In genomic region chr7:135328526-135328925, GRCh38 we compare ENCODE assay signal across 17 cellular contexts.
A peak's percentile ranks its signal among the peaks of the same experiment; 100 is the strongest.
DNase-seq lines count a peak whose midpoint lies in the region; ATAC-seq and TF ChIP-seq lines count a peak whose summit lies in the region.
"Had no signal": no experiment of that assay in that cellular context is flagged by ENCODE, and none has a peak within 500 bp of the region (broad histone marks: within the 10 kb centered on the region; RNA-seq: fewer than 3 reads in every experiment).

No MANE protein-coding gene starts in this region.

- H3K4me1 ChIP-seq in GM23338 (ENCODE audit: insufficient read depth) = no peaks in the 10 kb centered on the region
- H3K4me1 ChIP-seq: BLaER1 treated with 17β-estradiol and CSF1 and Interleukin-3, amounts not matched to agents 10 nM and 100 nM; Caco-2 had no signal

- TF ChIP-seq CTCF in GM23338 (conservative IDR thresholded peaks at IDR 0.05; ENCODE audit: low read depth in 2 of 2) = no peak

- H4K20me1 ChIP-seq in GM23338 (replicated peaks; ENCODE audit: insufficient read depth) = no peaks in the 10 kb centered on the region
- H4K20me1 ChIP-seq: BLaER1 treated with 17β-estradiol and CSF1 and Interleukin-3, amounts not matched to agents 10 nM and 100 nM had no signal

- DNase-seq in activated CD8-positive, alpha-beta memory T cell treated with anti-CD3 and anti-CD28 coated beads, Interleukin-2, amount 50 U/mL, for 48 hours = peak; percentile 28
- no peak for DNase-seq in activated CD8-positive, alpha-beta memory T cell treated with anti-CD3 and anti-CD28 coated beads, Interleukin-2, amount 10 ng/mL, durations not matched to agents 7 days and 5 days
- no peak for DNase-seq in GM23338 (ENCODE audit: low spot score)
- DNase-seq in mesenteric fat pad (ENCODE audit: low spot score) = peak; percentile 33
- no peak for DNase-seq in substantia nigra (lab: John Stamatoyannopoulos, UW)
- DNase-seq: AML-193; Calu3; CD4-positive, alpha-beta T cell; CD8-positive, alpha-beta T cell; DMS79 treated with DMSO at 0.1 percent for 48 hours; GF-D8 had no signal

- no peak overlapping the region for H3K4me2 ChIP-seq in GM23338
- H3K4me2 ChIP-seq: A549; BLaER1 treated with 17β-estradiol and CSF1 and Interleukin-3, amounts not matched to agents 10 nM and 100 nM had no signal

- H3K4me1 Mint-ChIP-seq in activated CD8-positive, alpha-beta memory T cell treated with anti-CD3 and anti-CD28 coated beads, Interleukin-2, amount 10 ng/mL, durations not matched to agents 7 days and 5 days = no peaks in the 10 kb centered on the region
- H3K4me1 Mint-ChIP-seq in GM23338 = no peaks in the 10 kb centered on the region; the same call in 2 of the 3 replicates
- H3K4me1 Mint-ChIP-seq: B cell had no signal

- H3K9me2 ChIP-seq in GM23338 (ENCODE audit: insufficient read depth) = 0 out of 2 replicates have a peak, but pooled peaks cover 6% of the 10 kb centered on the region

- no peak for ATAC-seq in activated CD8-positive, alpha-beta memory T cell treated with anti-CD3 and anti-CD28 coated beads, Interleukin-2, amount 10 ng/mL, durations not matched to agents 7 days and 5 days
- no peak for ATAC-seq in GM23338
- ATAC-seq: A549; CD8-positive, alpha-beta T cell had no signal

- H3K9me3 Mint-ChIP-seq in activated CD8-positive, alpha-beta memory T cell treated with anti-CD3 and anti-CD28 coated beads, Interleukin-2, amount 10 ng/mL, durations not matched to agents 7 days and 5 days (ENCODE audit: low read depth) = peaks cover 2% of the 10 kb centered on the region
- peaks cover 21% of the 10 kb centered on the region for H3K9me3 Mint-ChIP-seq in GM23338

- no peak overlapping the region for H3K27ac Mint-ChIP-seq in activated CD8-positive, alpha-beta memory T cell treated with anti-CD3 and anti-CD28 coated beads, Interleukin-2, amount 10 ng/mL, durations not matched to agents 7 days and 5 days
- H3K27ac Mint-ChIP-seq in GM23338 = no peak overlapping the region
- H3K27ac Mint-ChIP-seq: B cell; CD4-positive, alpha-beta T cell; CD8-positive, alpha-beta T cell had no signal

- no peak overlapping the region for H3K4me3 Mint-ChIP-seq in activated CD8-positive, alpha-beta memory T cell treated with anti-CD3 and anti-CD28 coated beads, Interleukin-2, amount 10 ng/mL, durations not matched to agents 7 days and 5 days
- no peak overlapping the region for H3K4me3 Mint-ChIP-seq in GM23338
- H3K4me3 Mint-ChIP-seq: B cell; CD4-positive, alpha-beta T cell; CD8-positive, alpha-beta T cell had no signal

- no peaks in the 10 kb centered on the region for H3K36me3 Mint-ChIP-seq in activated CD8-positive, alpha-beta memory T cell treated with anti-CD3 and anti-CD28 coated beads, Interleukin-2, amount 10 ng/mL, durations not matched to agents 7 days and 5 days
- H3K36me3 Mint-ChIP-seq in GM23338 (ENCODE audit: low read depth) = peaks cover 6% of the 10 kb centered on the region; the same call in 1 of the 3 replicates
- H3K36me3 Mint-ChIP-seq: CD8-positive, alpha-beta T cell had no signal

- H3K27me3 Mint-ChIP-seq in activated CD8-positive, alpha-beta memory T cell treated with anti-CD3 and anti-CD28 coated beads, Interleukin-2, amount 10 ng/mL, durations not matched to agents 7 days and 5 days = no peaks in the 10 kb centered on the region
- H3K27me3 Mint-ChIP-seq in GM23338 (ENCODE audit: insufficient read depth, low read depth, poor library complexity) = peaks cover 2% of the 10 kb centered on the region

- H3F3A ChIP-seq in GM23338 (replicated peaks; ENCODE audit: low read depth) = no peaks in the 10 kb centered on the region

- H3K36me3 ChIP-seq in GM23338 (ENCODE audit: insufficient read depth) = no peaks in the 10 kb centered on the region

- CTCF ChIA-PET in activated CD8-positive, alpha-beta memory T cell treated with anti-CD3 and anti-CD28 coated beads, Interleukin-2, amount 10 ng/mL, durations not matched to agents 7 days and 5 days (lab: Charles Lee) = no interaction called here

- H3K27ac ChIP-seq in GM23338 (ENCODE audit: low read depth) = no peak overlapping the region
- H3K27ac ChIP-seq in substantia nigra (ENCODE audit: low read depth, low read length, poor library complexity, severe bottlenecking) = no peak overlapping the region
- H3K27ac ChIP-seq: 22Rv1; A549; BLaER1 treated with 17β-estradiol and CSF1 and Interleukin-3, amounts not matched to agents 10 nM and 100 nM; C4-2B had no signal

- no peaks in the 10 kb centered on the region for H3K79me2 ChIP-seq in GM23338 (replicated peaks; ENCODE audit: insufficient read depth)

- H3K27me3 ChIP-seq in GM23338 (ENCODE audit: insufficient read depth) = no peaks in the 10 kb centered on the region
- H3K27me3 ChIP-seq: BLaER1 treated with 17β-estradiol and CSF1 and Interleukin-3, amounts not matched to agents 10 nM and 100 nM had no signal

- H2AFZ ChIP-seq in GM23338 = 0 out of 2 replicates have a peak overlapping the region, but pooled peaks have one; percentile 56

- H3K4me3 ChIP-seq in GM23338 = no peak overlapping the region
- H3K4me3 ChIP-seq: A549; BLaER1 treated with 17β-estradiol and CSF1 and Interleukin-3, amounts not matched to agents 10 nM and 100 nM had no signal

TF ChIP-seq in GM23338, 12 proteins besides CTCF, POLR2A, EP300 and RAD21 (continues in another document):
- TF ChIP-seq EZH2phosphoT487 (IDR thresholded peaks at IDR 0.05; ENCODE audit: unreplicated experiment) (no peak), EZH2 (IDR thresholded peaks at IDR 0.05; ENCODE audit: low read depth, unreplicated experiment) (no peak), POLR2AphosphoS5 (IDR thresholded peaks at IDR 0.05; ENCODE audit: low read depth) (no peak), ZNF114 (CRISPR knock-in tag; IDR thresholded peaks at IDR 0.05) (no peak), STAT1 (IDR thresholded peaks at IDR 0.05; ENCODE audit: unreplicated experiment) (no peak), ZNF331 (CRISPR knock-in tag; IDR thresholded peaks at IDR 0.05; ENCODE audit: low read depth) (no peak), JUNB (IDR thresholded peaks at IDR 0.05; ENCODE audit: unreplicated experiment) (no peak)
- TF ChIP-seq, protein P1, sequence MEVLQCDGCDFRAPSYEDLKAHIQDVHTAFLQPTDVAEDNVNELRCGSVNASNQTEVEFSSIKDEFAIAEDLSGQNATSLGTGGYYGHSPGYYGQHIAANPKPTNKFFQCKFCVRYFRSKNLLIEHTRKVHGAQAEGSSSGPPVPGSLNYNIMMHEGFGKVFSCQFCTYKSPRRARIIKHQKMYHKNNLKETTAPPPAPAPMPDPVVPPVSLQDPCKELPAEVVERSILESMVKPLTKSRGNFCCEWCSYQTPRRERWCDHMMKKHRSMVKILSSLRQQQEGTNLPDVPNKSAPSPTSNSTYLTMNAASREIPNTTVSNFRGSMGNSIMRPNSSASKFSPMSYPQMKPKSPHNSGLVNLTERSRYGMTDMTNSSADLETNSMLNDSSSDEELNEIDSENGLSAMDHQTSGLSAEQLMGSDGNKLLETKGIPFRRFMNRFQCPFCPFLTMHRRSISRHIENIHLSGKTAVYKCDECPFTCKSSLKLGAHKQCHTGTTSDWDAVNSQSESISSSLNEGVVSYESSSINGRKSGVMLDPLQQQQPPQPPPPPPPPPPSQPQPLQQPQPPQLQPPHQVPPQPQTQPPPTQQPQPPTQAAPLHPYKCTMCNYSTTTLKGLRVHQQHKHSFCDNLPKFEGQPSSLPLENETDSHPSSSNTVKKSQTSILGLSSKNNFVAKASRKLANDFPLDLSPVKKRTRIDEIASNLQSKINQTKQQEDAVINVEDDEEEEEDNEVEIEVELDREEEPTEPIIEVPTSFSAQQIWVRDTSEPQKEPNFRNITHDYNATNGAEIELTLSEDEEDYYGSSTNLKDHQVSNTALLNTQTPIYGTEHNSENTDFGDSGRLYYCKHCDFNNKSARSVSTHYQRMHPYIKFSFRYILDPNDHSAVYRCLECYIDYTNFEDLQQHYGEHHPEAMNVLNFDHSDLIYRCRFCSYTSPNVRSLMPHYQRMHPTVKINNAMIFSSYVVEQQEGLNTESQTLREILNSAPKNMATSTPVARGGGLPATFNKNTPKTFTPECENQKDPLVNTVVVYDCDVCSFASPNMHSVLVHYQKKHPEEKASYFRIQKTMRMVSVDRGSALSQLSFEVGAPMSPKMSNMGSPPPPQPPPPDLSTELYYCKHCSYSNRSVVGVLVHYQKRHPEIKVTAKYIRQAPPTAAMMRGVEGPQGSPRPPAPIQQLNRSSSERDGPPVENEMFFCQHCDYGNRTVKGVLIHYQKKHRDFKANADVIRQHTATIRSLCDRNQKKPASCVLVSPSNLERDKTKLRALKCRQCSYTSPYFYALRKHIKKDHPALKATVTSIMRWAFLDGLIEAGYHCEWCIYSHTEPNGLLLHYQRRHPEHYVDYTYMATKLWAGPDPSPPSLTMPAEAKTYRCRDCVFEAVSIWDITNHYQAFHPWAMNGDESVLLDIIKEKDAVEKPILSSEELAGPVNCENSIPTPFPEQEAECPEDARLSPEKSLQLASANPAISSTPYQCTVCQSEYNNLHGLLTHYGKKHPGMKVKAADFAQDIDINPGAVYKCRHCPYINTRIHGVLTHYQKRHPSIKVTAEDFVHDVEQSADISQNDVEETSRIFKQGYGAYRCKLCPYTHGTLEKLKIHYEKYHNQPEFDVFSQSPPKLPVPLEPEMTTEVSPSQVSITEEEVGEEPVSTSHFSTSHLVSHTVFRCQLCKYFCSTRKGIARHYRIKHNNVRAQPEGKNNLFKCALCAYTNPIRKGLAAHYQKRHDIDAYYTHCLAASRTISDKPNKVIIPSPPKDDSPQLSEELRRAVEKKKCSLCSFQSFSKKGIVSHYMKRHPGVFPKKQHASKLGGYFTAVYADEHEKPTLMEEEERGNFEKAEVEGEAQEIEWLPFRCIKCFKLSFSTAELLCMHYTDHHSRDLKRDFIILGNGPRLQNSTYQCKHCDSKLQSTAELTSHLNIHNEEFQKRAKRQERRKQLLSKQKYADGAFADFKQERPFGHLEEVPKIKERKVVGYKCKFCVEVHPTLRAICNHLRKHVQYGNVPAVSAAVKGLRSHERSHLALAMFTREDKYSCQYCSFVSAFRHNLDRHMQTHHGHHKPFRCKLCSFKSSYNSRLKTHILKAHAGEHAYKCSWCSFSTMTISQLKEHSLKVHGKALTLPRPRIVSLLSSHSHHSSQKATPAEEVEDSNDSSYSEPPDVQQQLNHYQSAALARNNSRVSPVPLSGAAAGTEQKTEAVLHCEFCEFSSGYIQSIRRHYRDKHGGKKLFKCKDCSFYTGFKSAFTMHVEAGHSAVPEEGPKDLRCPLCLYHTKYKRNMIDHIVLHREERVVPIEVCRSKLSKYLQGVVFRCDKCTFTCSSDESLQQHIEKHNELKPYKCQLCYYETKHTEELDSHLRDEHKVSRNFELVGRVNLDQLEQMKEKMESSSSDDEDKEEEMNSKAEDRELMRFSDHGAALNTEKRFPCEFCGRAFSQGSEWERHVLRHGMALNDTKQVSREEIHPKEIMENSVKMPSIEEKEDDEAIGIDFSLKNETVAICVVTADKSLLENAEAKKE (CRISPR knock-in tag; IDR thresholded peaks at IDR 0.05) = no peak

Comparison
In these comparisons a context has a peak if more than half of its experiments do, and no peak if none do; other contexts are left out.
1. DNase-seq: peak in activated CD8-positive, alpha-beta memory T cell treated with anti-CD3 and anti-CD28 coated beads, Interleukin-2, amount 50 U/mL, for 48 hours (single experiment) and mesenteric fat pad (single experiment); none in activated CD8-positive, alpha-beta memory T cell treated with anti-CD3 and anti-CD28 coated beads, Interleukin-2, amount 10 ng/mL, durations not matched to agents 7 days and 5 days (single experiment), GM23338 (single experiment) and substantia nigra (0 of 49).